In the genomic region with DNA sequence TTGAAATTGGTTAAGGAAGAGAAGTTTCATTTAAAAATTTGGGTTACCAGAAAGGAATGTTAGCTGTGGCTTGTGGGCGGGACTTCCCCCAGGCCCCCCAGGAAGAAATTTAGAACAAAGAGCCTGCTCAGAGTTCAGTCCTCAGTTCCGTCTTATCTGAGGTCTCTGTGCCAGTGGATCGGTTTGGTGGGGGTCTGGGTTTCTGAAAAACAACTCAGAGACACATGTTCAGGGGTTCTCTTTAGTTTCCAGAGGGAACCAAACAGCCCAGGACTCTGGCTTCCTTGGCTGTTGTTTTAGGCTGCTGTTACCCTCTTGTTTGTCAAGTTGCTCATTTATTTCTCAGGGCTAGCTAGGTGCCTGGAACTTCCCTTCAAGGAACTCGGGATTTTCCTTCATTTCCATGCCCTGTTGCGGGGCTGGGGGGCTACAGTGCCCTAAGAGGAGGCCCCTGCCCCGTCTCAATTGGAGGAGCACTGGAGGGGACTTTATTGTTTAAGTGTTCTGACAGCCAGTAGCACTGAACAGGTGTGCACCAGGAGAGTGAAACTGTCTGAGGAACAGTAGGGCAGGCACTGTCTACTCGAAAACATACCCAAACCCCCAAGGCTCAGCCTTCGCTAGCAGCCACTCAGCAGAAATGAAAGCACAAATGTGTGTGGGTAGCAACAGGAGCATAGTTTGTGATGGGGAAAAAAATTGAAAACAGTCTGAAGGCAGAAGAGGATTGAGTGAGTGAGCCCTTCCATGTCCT, we compare ENCODE assay signal across 10 cellular contexts. TPM values are rescaled to one million over a fixed set of nuclear protein-coding genes. Genes with fewer than 3 reads are reported as not detected.
DNase-seq lines count a peak whose midpoint lies in the region; ATAC-seq and TF ChIP-seq lines count a peak whose summit lies in the region.
"Had no signal": no experiment of that assay in that cellular context is flagged by ENCODE, and none has a peak within 500 bp of the region (broad histone marks: within the 10 kb centered on the region; RNA-seq: fewer than 3 reads in every experiment).

No MANE protein-coding gene starts in this region.

- intact Hi-C loops in activated B cell treated with CpG ODN at 0.5 μM for 24 hours (cut with micrococcal nuclease), result no loop called here

- peak; percentile 52 for DNase-seq in GM06990 (ENCODE audit: extremely low read depth, insufficient read length)
- no peak for DNase-seq in activated B cell treated with CpG ODN at 0.5 μM for 24 hours
- DNase-seq in tibial nerve (ENCODE audit: low spot score in 2 of 2), result no peak
- no peak for DNase-seq in DMS 273 treated with DMSO at 0.1 percent for 48 hours (lab: John Stamatoyannopoulos, UW)
- DNase-seq in NCI-H2196 treated with DMSO at 0.1 percent for 48 hours (lab: John Stamatoyannopoulos, UW; ENCODE audit: unreplicated experiment), result no peak
- no peak for DNase-seq in NCI-H748 treated with DMSO at 0.1 percent for 48 hours (lab: John Stamatoyannopoulos, UW)
- DNase-seq: Calu3, NCI-H526 treated with DMSO at 0.1 percent for 48 hours had no signal

- H3K36me3 Mint-ChIP-seq in activated B cell treated with CpG ODN at 0.5 μM for 24 hours (ENCODE audit: low read depth), result peaks cover 67% of the 10 kb centered on the region

- no peak for TF ChIP-seq EP300 in tibial nerve (IDR thresholded peaks at IDR 0.05)

- no peak for TF ChIP-seq POLR2A in tibial nerve (IDR thresholded peaks at IDR 0.05)

- H3K27ac ChIP-seq in tibial nerve, result no peak overlapping the region

- H3K27ac Mint-ChIP-seq in activated B cell treated with CpG ODN at 0.5 μM for 24 hours, result peak overlapping the region; percentile 71

- peaks cover 7% of the 10 kb centered on the region for H3K9me3 Mint-ChIP-seq in activated B cell treated with CpG ODN at 0.5 μM for 24 hours

- CTCF ChIA-PET in activated B cell treated with CpG ODN at 0.5 μM for 24 hours (lab: Charles Lee), result interaction anchor here (1.0 to 1.1 kb wide), 2 partner anchors 27 to 31 kb away, joined by 4 read pairs; no protein-coding TSS in a partner anchor

- TF ChIP-seq CTCF in GM06990 (IDR thresholded peaks at IDR 0.05; ENCODE audit: insufficient read depth, low read length, poor library complexity, severe bottlenecking), result no peak
- TF ChIP-seq CTCF in activated B cell treated with CpG ODN at 0.5 μM for 24 hours (IDR thresholded peaks at IDR 0.05), result no peak
- TF ChIP-seq CTCF in tibial nerve (IDR thresholded peaks at IDR 0.05), result no peak

- no peaks in the 10 kb centered on the region for H3K27me3 ChIP-seq in GM06990 (replicated peaks; ENCODE audit: control insufficient read depth, insufficient read depth, low read length)
- H3K27me3 ChIP-seq in tibial nerve, result peaks cover 0 to 10% of the 10 kb centered on the region in 2 donors

- no peak overlapping the region for H3K4me3 Mint-ChIP-seq in activated B cell treated with CpG ODN at 0.5 μM for 24 hours

- H3K4me1 Mint-ChIP-seq in activated B cell treated with CpG ODN at 0.5 μM for 24 hours, result peaks cover 27% of the 10 kb centered on the region

- no peaks in the 10 kb centered on the region for H3K27me3 Mint-ChIP-seq in activated B cell treated with CpG ODN at 0.5 μM for 24 hours

- POLR2A ChIA-PET in activated B cell treated with CpG ODN at 0.5 μM for 24 hours (lab: Charles Lee), result interaction anchor here (1.4 kb wide), 1 partner anchor 13 kb away, joined by 4 read pairs; no protein-coding TSS in a partner anchor

- 48 to 66% methylated on average over 8 of the region's 8 CpGs for WGBS in tibial nerve, 2 donors

- no peak overlapping the region; the same call in 1 of the 2 replicates for H3K4me3 ChIP-seq in GM06990 (replicated peaks; ENCODE audit: low read depth, low read length)
- H3K4me3 ChIP-seq in tibial nerve, result no peak overlapping the region

- ATAC-seq in GM19351 (IDR thresholded peaks at IDR 0.05; ENCODE audit: unreplicated experiment), result peak; percentile 80
- peak; percentile 96 for ATAC-seq in HG02943 (IDR thresholded peaks at IDR 0.05; ENCODE audit: low read depth, unreplicated experiment)
- no peak for ATAC-seq in activated B cell treated with CpG ODN at 0.5 μM for 24 hours (ENCODE audit: low read depth)

- H3K36me3 ChIP-seq in GM06990 (ENCODE audit: control insufficient read depth, insufficient read depth, low read length) (peaks cover 3% of the 10 kb centered on the region), tibial nerve (no peaks in the 10 kb centered on the region)

- H3K9me3 ChIP-seq in tibial nerve, result no peaks in the 10 kb centered on the region

- no peaks in the 10 kb centered on the region for H3K4me1 ChIP-seq in tibial nerve

RNA-seq across cellular contexts. Expression of a gene that starts 59.9 kb away (rescaled TPM):
- 153 and 181 TPM in 2 replicates for total RNA-seq in activated B cell treated with CpG ODN at 0.5 μM for 24 hours
- total RNA-seq in tibial nerve, result 100 to 1,000 TPM in 1 of 4 donors, 10 to 100 TPM in 3; 27.8 to 127 (median 39.9) TPM
